Comparison of ENCODE assay signal across 11 cellular contexts in genomic region chr16:3961449-3961849, GRCh38.
DNase-seq lines count a peak whose midpoint lies in the region; ATAC-seq, FAIRE-seq and TF ChIP-seq lines count a peak whose summit lies in the region.
"Had no signal": no experiment of that assay in that cellular context is flagged by ENCODE, and none has a peak within 500 bp of the region (broad histone marks: within the 10 kb centered on the region; RNA-seq: fewer than 3 reads in every experiment).

No MANE protein-coding gene starts in this region.

- POLR2A ChIA-PET in OCI-LY7 (lab: Charles Lee) = no interaction called here

- H3K27ac ChIP-seq in heart left ventricle = peak overlapping the region in 10 of 12 donors; percentile 53 to 84 (median 70)
- peak overlapping the region; percentile 57 for H3K27ac ChIP-seq in astrocyte (ENCODE audit: low read depth, low read length)
- H3K27ac ChIP-seq in OCI-LY7 (ENCODE audit: low read depth, low read length, poor library complexity, severe bottlenecking) = no peak overlapping the region

- H3K9me3 Mint-ChIP-seq in astrocyte (ENCODE audit: unreplicated experiment) = peaks cover 6% of the 10 kb centered on the region

- H3K36me3 Mint-ChIP-seq in astrocyte (ENCODE audit: low read depth, unreplicated experiment) = peaks cover 16% of the 10 kb centered on the region

- H3K27me3 ChIP-seq in heart left ventricle = no peaks in the 10 kb centered on the region
- peaks cover 11% of the 10 kb centered on the region for H3K27me3 ChIP-seq in astrocyte (ENCODE audit: insufficient read depth, low read length)

- H3K4me3 ChIP-seq in heart left ventricle = peak overlapping the region in 6 of 12 donors; percentile 38 to 59 (median 56)
- peak overlapping the region; percentile 62 for H3K4me3 ChIP-seq in astrocyte (ENCODE audit: insufficient read depth, low read depth, low read length)
- H3K4me3 ChIP-seq in OCI-LY7 (ENCODE audit: low read depth, low read length, poor library complexity, severe bottlenecking) = no peak overlapping the region
- H3K4me3 ChIP-seq: lung had no signal

- intact Hi-C loops in heart left ventricle (cut with DNase I) = no loop called here
- intact Hi-C loops in cardiac septum (cut with DNase I) = no loop called here
- intact Hi-C loops in OCI-LY7 (cut with micrococcal nuclease; ENCODE audit: unreplicated experiment) = no loop called here

- no peaks in the 10 kb centered on the region for H3K9me2 ChIP-seq in OCI-LY7 (ENCODE audit: insufficient read depth, low read length)

- DNase-seq in heart left ventricle (no peak), cardiac septum (ENCODE audit: low spot score) (no peak), astrocyte (ENCODE audit: low read depth) (peak; percentile 47), left lobe of liver (ENCODE audit: low spot score) (no peak), urothelium cell line (ENCODE audit: low spot score) (peak; percentile 72), NOMO-1 (lab: John Stamatoyannopoulos, UW; ENCODE audit: unreplicated experiment in 2 of 2) (no peak), OCI-LY7 (ENCODE audit: low spot score) (no peak)
- DNase-seq: activated naive CD4-positive, alpha-beta T cell treated with anti-CD3 and anti-CD28 coated beads, Interleukin-2, amount 10 ng/mL, durations not matched to agents 7 days and 5 days had no signal

- peaks cover 20% of the 10 kb centered on the region for H3K4me1 Mint-ChIP-seq in astrocyte (ENCODE audit: low read depth, unreplicated experiment)

- H3K4me2 ChIP-seq in astrocyte (ENCODE audit: low read length) (peak overlapping the region; percentile 81), OCI-LY7 (ENCODE audit: low read length) (no peak overlapping the region)

- BruUV-seq in OCI-LY7 (replicated peaks; lab: Mats Ljungman, UMichigan) = no TSS peak

- no peak for ATAC-seq in heart left ventricle
- ATAC-seq in left lobe of liver = peak; percentile 36
- no peak for ATAC-seq in GM19395 (IDR thresholded peaks at IDR 0.05; ENCODE audit: unreplicated experiment)

- 83 to 89% (median 84%) methylated on average over 11 of the region's 11 CpGs for WGBS in heart left ventricle, 4 donors

- TF ChIP-seq POLR2A in heart left ventricle (IDR thresholded peaks at IDR 0.05) = no peak

- peak overlapping the region; percentile 68 for H3K9ac ChIP-seq in astrocyte (ENCODE audit: low read length)

- peaks cover 0 to 12% (median 9%) of the 10 kb centered on the region in 9 donors for H3K36me3 ChIP-seq in heart left ventricle
- H3K36me3 ChIP-seq in astrocyte (ENCODE audit: insufficient read depth, low read length) = no peaks in the 10 kb centered on the region
- no peaks in the 10 kb centered on the region for H3K36me3 ChIP-seq in OCI-LY7 (ENCODE audit: insufficient read depth, low read length)

- H4K20me1 ChIP-seq in astrocyte (ENCODE audit: insufficient read depth, low read length) (no peaks in the 10 kb centered on the region), OCI-LY7 (ENCODE audit: insufficient read depth, low read length) (no peaks in the 10 kb centered on the region)

- H2AFZ ChIP-seq in astrocyte (ENCODE audit: low read depth, low read length) (peak overlapping the region; percentile 8), OCI-LY7 (ENCODE audit: low read length) (no peak overlapping the region)

- FAIRE-seq in astrocyte (lab: Jason Lieb, UNC) (no peak), urothelium cell line (lab: Jason Lieb, UNC) (no peak)

- TF ChIP-seq CTCF in heart left ventricle (IDR thresholded peaks at IDR 0.05) = no peak
- TF ChIP-seq CTCF in astrocyte (IDR thresholded peaks at IDR 0.05; ENCODE audit: insufficient read depth, low read depth, low read length) = no peak
- no peak for TF ChIP-seq CTCF in OCI-LY7 (conservative IDR thresholded peaks at IDR 0.05; ENCODE audit: low read length)

- CTCF ChIA-PET in OCI-LY7 (lab: Charles Lee; ENCODE audit: unreplicated experiment) = no interaction called here

- no peak overlapping the region for H3K4me3 Mint-ChIP-seq in astrocyte (ENCODE audit: unreplicated experiment)

- peaks cover 0 to 5% (median 0%) of the 10 kb centered on the region in 12 donors for H3K9me3 ChIP-seq in heart left ventricle
- no peaks in the 10 kb centered on the region for H3K9me3 ChIP-seq in astrocyte (ENCODE audit: insufficient read depth, low read depth, low read length)
- H3K9me3 ChIP-seq in OCI-LY7 (ENCODE audit: low read length) = no peaks in the 10 kb centered on the region
- H3K9me3 ChIP-seq: HAP-1 had no signal

- H3K79me2 ChIP-seq in astrocyte (ENCODE audit: insufficient read depth, low read length) = no peaks in the 10 kb centered on the region
- no peaks in the 10 kb centered on the region for H3K79me2 ChIP-seq in OCI-LY7 (ENCODE audit: insufficient read depth, low read depth, low read length)

- H3K4me1 ChIP-seq in heart left ventricle (peaks cover 0 to 51% (median 38%) of the 10 kb centered on the region in 12 donors), astrocyte (ENCODE audit: insufficient read depth, low read length) (peaks cover 13% of the 10 kb centered on the region), OCI-LY7 (ENCODE audit: insufficient read depth, low read length, poor library complexity, severe bottlenecking) (no peaks in the 10 kb centered on the region)

- H3K27me3 Mint-ChIP-seq in astrocyte (ENCODE audit: low read depth, unreplicated experiment) = peaks cover 3% of the 10 kb centered on the region

- peak overlapping the region; percentile 78 for H3K27ac Mint-ChIP-seq in astrocyte (ENCODE audit: unreplicated experiment)
- H3K27ac Mint-ChIP-seq: activated naive CD4-positive, alpha-beta T cell treated with anti-CD3 and anti-CD28 coated beads, Interleukin-2, amount 10 ng/mL, durations not matched to agents 7 days and 5 days had no signal

Comparison
In these comparisons a context has a peak if more than half of its experiments do, and no peak if none do; other contexts are left out.
1. DNase-seq: peak in astrocyte (single experiment) and urothelium cell line (single experiment); none in heart left ventricle (0 of 5), cardiac septum (single experiment), left lobe of liver (single experiment), NOMO-1 (0 of 2) and OCI-LY7 (single experiment).